ENCODE assay signal across 13 cellular contexts in genomic region chr6:165986647-165987482, GRCh38.
DNase-seq lines count a peak whose midpoint lies in the region; ATAC-seq, FAIRE-seq and TF ChIP-seq lines count a peak whose summit lies in the region.
"Had no signal": no experiment of that assay in that cellular context is flagged by ENCODE, and none has a peak within 500 bp of the region (broad histone marks: within the 10 kb centered on the region; RNA-seq: fewer than 3 reads in every experiment).

No MANE protein-coding gene starts in this region.

- peaks cover 22% of the 10 kb centered on the region for H3K4me1 Mint-ChIP-seq in endothelial cell (ENCODE audit: unreplicated experiment)
- peaks cover 16% of the 10 kb centered on the region for H3K4me1 Mint-ChIP-seq in stimulated activated naive CD8-positive, alpha-beta T cell treated with anti-CD3 and anti-CD28 coated beads, Interleukin-15, amount 100 ng/mL, for 72 hours

- no peak for FAIRE-seq in A549 (lab: Jason Lieb, UNC)
- FAIRE-seq: frontal cortex had no signal

- H3K36me3 ChIP-seq in Loucy (ENCODE audit: insufficient read depth, low read length): no peaks in the 10 kb centered on the region
- H3K36me3 ChIP-seq: SJCRH30 had no signal

- POLR2A ChIA-PET in A549 (lab: Yijun Ruan, JAX): interaction anchor here (0.9 to 8.0 kb wide), 2 partner anchors 20 to 111 kb away, joined by 12 to 79 read pairs; no protein-coding TSS in a partner anchor

- no peaks in the 10 kb centered on the region for H3K9me3 Mint-ChIP-seq in endothelial cell (ENCODE audit: unreplicated experiment)
- no peaks in the 10 kb centered on the region for H3K9me3 Mint-ChIP-seq in stimulated activated naive CD8-positive, alpha-beta T cell treated with anti-CD3 and anti-CD28 coated beads, Interleukin-15, amount 100 ng/mL, for 72 hours

- peaks cover 38% of the 10 kb centered on the region for H3K27me3 Mint-ChIP-seq in endothelial cell (ENCODE audit: unreplicated experiment)
- H3K27me3 Mint-ChIP-seq in stimulated activated naive CD8-positive, alpha-beta T cell treated with anti-CD3 and anti-CD28 coated beads, Interleukin-15, amount 100 ng/mL, for 72 hours: peaks cover 70% of the 10 kb centered on the region

- H3K27ac Mint-ChIP-seq in endothelial cell (ENCODE audit: unreplicated experiment): no peak overlapping the region
- H3K27ac Mint-ChIP-seq in stimulated activated naive CD8-positive, alpha-beta T cell treated with anti-CD3 and anti-CD28 coated beads, Interleukin-15, amount 100 ng/mL, for 72 hours: no peak overlapping the region

- H2AFZ ChIP-seq in Loucy (ENCODE audit: low read length): peak overlapping the region; percentile 69

- H3K4me2 ChIP-seq in A549 (peak overlapping the region; percentile 90), Loucy (ENCODE audit: low read depth, low read length, poor library complexity, severe bottlenecking) (peak overlapping the region; percentile 94)

- no peaks in the 10 kb centered on the region for H4K20me1 ChIP-seq in Loucy (ENCODE audit: insufficient read depth, low read length, poor library complexity, severe bottlenecking)

- peak overlapping the region; percentile 89 for H3K4me3 ChIP-seq in A549
- peak overlapping the region; percentile 69 for H3K4me3 ChIP-seq in Loucy (ENCODE audit: low read length, poor library complexity, severe bottlenecking)

- TF ChIP-seq POLR2A in A549 (IDR thresholded peaks at IDR 0.05; ENCODE audit: low read length): peak; percentile 36; the same call in 1 of the 2 replicates

- peak overlapping the region; percentile 95 to 97 for H3K27ac ChIP-seq in A549
- H3K27ac ChIP-seq: C4-2B, SJCRH30 had no signal

- no peak for TF ChIP-seq CTCF in A549 (IDR thresholded peaks at IDR 0.05)
- TF ChIP-seq CTCF in Loucy (conservative IDR thresholded peaks at IDR 0.05; ENCODE audit: low read length): no peak
- no peak for TF ChIP-seq CTCF in endothelial cell (IDR thresholded peaks at IDR 0.05; ENCODE audit: unreplicated experiment)

- peak; percentile 7 to 24; a peak in 5 of 6 replicates for ATAC-seq in A549
- ATAC-seq in stimulated activated naive CD8-positive, alpha-beta T cell treated with anti-CD3 and anti-CD28 coated beads, Interleukin-15, amount 100 ng/mL, for 72 hours: no peak

- H3K9me3 ChIP-seq in A549 (peaks cover 25% of the 10 kb centered on the region), Loucy (ENCODE audit: insufficient read depth, low read depth, low read length) (no peaks in the 10 kb centered on the region)
- H3K9me3 ChIP-seq: SJCRH30 had no signal

- H3F3A ChIP-seq in Loucy (ENCODE audit: low read depth): no peaks in the 10 kb centered on the region

- DNase-seq in A549 (ENCODE audit: low read depth in 1 of 2, low spot score in 1 of 2) (peak in 1 of 2 experiments; percentile 65), endothelial cell (ENCODE audit: low spot score) (no peak), myocyte (ENCODE audit: low read depth) (peak; percentile 24), germinal center (ENCODE audit: low spot score) (no peak), NOMO-1 treated with dmso at 0.1 percent for 144 hours (lab: John Stamatoyannopoulos, UW; ENCODE audit: unreplicated experiment) (no peak), DMS114 treated with DMSO at 0.1 percent for 48 hours (lab: John Stamatoyannopoulos, UW; ENCODE audit: unreplicated experiment) (no peak)
- DNase-seq in stimulated activated naive CD8-positive, alpha-beta T cell treated with anti-CD3 and anti-CD28 coated beads, Interleukin-15, amount 100 ng/mL, for 72 hours: no peak
- DNase-seq: activated CD8-positive, alpha-beta memory T cell treated with anti-CD3 and anti-CD28 coated beads, Interleukin-2, amount 50 U/mL, for 48 hours; stimulated activated CD4-positive, alpha-beta T cell treated with anti-CD3 and anti-CD28 coated beads, Interleukin-2, amount 100 ng/mL, for 48 hours had no signal

- no peaks in the 10 kb centered on the region for H3K9me2 ChIP-seq in Loucy (replicated peaks; ENCODE audit: low read depth, low read length)

- H3K79me2 ChIP-seq in Loucy (ENCODE audit: insufficient read depth, low read length): no peaks in the 10 kb centered on the region

- CTCF ChIA-PET in A549 (lab: Yijun Ruan, JAX): interaction anchor here (1.0 to 3.9 kb wide), 6 partner anchors 13 to 135 kb away, joined by 3 to 23 read pairs (median 4); no protein-coding TSS in a partner anchor

- 0% methylated on average over 22 of the region's 31 CpGs for WGBS in A549 (ENCODE audit: missing lambda C conversion rate)

- TF ChIP-seq EP300 in A549 (IDR thresholded peaks at IDR 0.05): no peak

- H3K27me3 ChIP-seq in Loucy (ENCODE audit: insufficient read depth, low read length, poor library complexity, severe bottlenecking): peaks cover 8% of the 10 kb centered on the region

- H3K36me3 Mint-ChIP-seq in endothelial cell (ENCODE audit: low read depth, unreplicated experiment): peaks cover 18% of the 10 kb centered on the region

- H3K9ac ChIP-seq in Loucy (ENCODE audit: low read depth, low read length, poor library complexity, severe bottlenecking): peak overlapping the region; percentile 32

- 0 out of 5 replicates have a peak, but pooled peaks of 1 of the 2 experiments have one; percentile 1 for TF ChIP-seq RAD21 in A549 (conservative IDR thresholded peaks at IDR 0.05 in 1 of 2, IDR thresholded peaks at IDR 0.05 in 1 of 2)

- peak overlapping the region; percentile 88 for H3K4me3 Mint-ChIP-seq in endothelial cell (ENCODE audit: unreplicated experiment)
- H3K4me3 Mint-ChIP-seq in stimulated activated naive CD8-positive, alpha-beta T cell treated with anti-CD3 and anti-CD28 coated beads, Interleukin-15, amount 100 ng/mL, for 72 hours: peak overlapping the region in 1 of 2 donors; percentile 21

- H3K4me1 ChIP-seq in A549 (peaks cover 16% of the 10 kb centered on the region), Loucy (ENCODE audit: insufficient read depth, low read length, poor library complexity, severe bottlenecking) (peaks cover 20% of the 10 kb centered on the region)
- H3K4me1 ChIP-seq: SJCRH30 had no signal

TF ChIP-seq in A549, 52 proteins besides CTCF, POLR2A, EP300 and RAD21 (continues in another document):
- TF ChIP-seq FOXS1 (CRISPR knock-in tag; IDR thresholded peaks at IDR 0.05) (no peak), JUN (IDR thresholded peaks at IDR 0.05) (peak in 1 of 2 experiments; percentile 2; a peak in 2 of 5 replicates), REST (IDR thresholded peaks at IDR 0.05) (no peak; the same call in none of the 2 replicates), CHD4 (IDR thresholded peaks at IDR 0.05; ENCODE audit: borderline replicate concordance) (no peak), MAFK (IDR thresholded peaks at IDR 0.05; ENCODE audit: partially characterized antibody) (no peak), SREBF2 (IDR thresholded peaks at IDR 0.05) (no peak), POLR2AphosphoS2 (conservative IDR thresholded peaks at IDR 0.05; ENCODE audit: low read length) (no peak), ESRRA (IDR thresholded peaks at IDR 0.05; ENCODE audit: borderline replicate concordance, low read length) (no peak), ZSCAN20 (CRISPR knock-in tag; IDR thresholded peaks at IDR 0.05) (no peak), JUNB (IDR thresholded peaks at IDR 0.05) (no peak), ZFP36 (IDR thresholded peaks at IDR 0.05; ENCODE audit: borderline replicate concordance, partially characterized antibody) (no peak), HEYL (CRISPR knock-in tag; IDR thresholded peaks at IDR 0.05) (no peak), FOSB (CRISPR knock-in tag; IDR thresholded peaks at IDR 0.05) (no peak; the same call in 1 of the 2 replicates), RARB (CRISPR knock-in tag; IDR thresholded peaks at IDR 0.05) (peak; percentile 83), TP53 (CRISPR knock-in tag; IDR thresholded peaks at IDR 0.05) (no peak), HMGXB4 (CRISPR knock-in tag; IDR thresholded peaks at IDR 0.05; ENCODE audit: borderline replicate concordance) (no peak), TFCP2L1 (CRISPR knock-in tag; IDR thresholded peaks at IDR 0.05) (peak; percentile 58; the same call in 1 of the 2 replicates), MAZ (IDR thresholded peaks at IDR 0.05; ENCODE audit: borderline replicate concordance, low read depth, low read length) (no peak), RFX5 (IDR thresholded peaks at IDR 0.05) (no peak)
